ENCODE assay signal across 14 cellular contexts in the genomic region with DNA sequence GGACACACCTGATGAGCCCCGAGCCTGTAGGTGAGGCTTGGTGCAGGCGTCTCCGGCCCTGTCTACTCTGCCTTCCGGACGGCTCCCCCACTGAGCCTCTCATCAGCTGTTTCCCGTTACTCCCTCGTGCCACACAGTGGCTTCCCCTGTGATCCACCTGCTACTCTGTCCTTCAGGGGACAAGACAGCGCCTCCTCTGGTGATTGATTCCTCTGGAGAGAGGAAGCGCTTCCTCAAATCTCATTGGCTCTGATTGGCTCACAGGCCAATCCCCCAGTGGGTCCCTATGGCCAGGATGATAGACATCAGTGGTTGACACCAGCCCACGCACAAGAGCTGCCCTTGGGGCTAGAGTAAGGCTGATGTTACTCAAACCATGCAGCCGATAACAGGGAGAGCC. TPM values are rescaled to one million over a fixed set of nuclear protein-coding genes. Genes with fewer than 3 reads are reported as not detected.
A peak's percentile ranks its signal among the peaks of the same experiment; 100 is the strongest.
DNase-seq lines count a peak whose midpoint lies in the region; ATAC-seq, FAIRE-seq and TF ChIP-seq lines count a peak whose summit lies in the region.
"Had no signal": no experiment of that assay in that cellular context is flagged by ENCODE, and none has a peak within 500 bp of the region (broad histone marks: within the 10 kb centered on the region; RNA-seq: fewer than 3 reads in every experiment).

No MANE protein-coding gene starts in this region.

- H3K9me2 ChIP-seq in SK-N-SH: no peaks in the 10 kb centered on the region

- peaks cover 0 to 7% of the 10 kb centered on the region in 2 experiments; a peak in 1 of 4 replicates for H3K4me1 ChIP-seq in SK-N-SH (ENCODE audit: control insufficient read depth in 1 of 2, insufficient read depth in 2 of 2, low read depth in 1 of 2, low read length in 1 of 2)

- peak in 1 of 10 experiments; percentile 23 for DNase-seq in CD4-positive, alpha-beta T cell
- DNase-seq in H7: peak; percentile 84
- peak; percentile 52 for DNase-seq in SK-N-SH
- DNase-seq in iPS-NIHi7 (ENCODE audit: extremely low spot score): peak; percentile 70
- no peak for DNase-seq in activated CD4-positive, CD25-positive, alpha-beta regulatory T cell treated with anti-CD3 and anti-CD28 coated beads, Interleukin-2, amount 50 U/mL, for 72 hours
- DNase-seq in GM12891 (ENCODE audit: insufficient read length, low spot score): no peak
- DNase-seq in stimulated activated CD4-positive, alpha-beta T cell treated with anti-CD3 and anti-CD28 coated beads, Interleukin-2, amount 100 ng/mL, for 24 hours: no peak
- DNase-seq in NCI-H226: no peak
- DNase-seq: aorta; effector CD8-positive, alpha-beta T cell; NCI-H524; stimulated activated naive CD4-positive, alpha-beta T cell had no signal

- H3F3A ChIP-seq in SK-N-SH (replicated peaks; ENCODE audit: insufficient read depth): no peaks in the 10 kb centered on the region

- H3K36me3 ChIP-seq in H7 (replicated peaks; ENCODE audit: control insufficient read depth, insufficient read depth, low read length): peaks cover 2% of the 10 kb centered on the region
- H3K36me3 ChIP-seq in SK-N-SH (replicated peaks in 1 of 2; ENCODE audit: control insufficient read depth in 1 of 2, insufficient read depth in 2 of 2, low read length in 1 of 2): peaks cover 17 to 26% of the 10 kb centered on the region in 2 experiments

- H3K27me3 ChIP-seq in CD4-positive, alpha-beta T cell (ENCODE audit: control insufficient read depth, insufficient read depth, low read length): no peaks in the 10 kb centered on the region
- H3K27me3 ChIP-seq in H7 (ENCODE audit: control insufficient read depth, insufficient read depth, low read length): no peaks in the 10 kb centered on the region
- H3K27me3 ChIP-seq in SK-N-SH (ENCODE audit: insufficient read depth): no peaks in the 10 kb centered on the region
- H3K27me3 ChIP-seq: left lung had no signal

- H4K20me1 ChIP-seq in SK-N-SH (ENCODE audit: insufficient read depth): peaks cover 8% of the 10 kb centered on the region; the same call in 1 of the 2 replicates

- H3K36me3 Mint-ChIP-seq in CD4-positive, alpha-beta T cell (ENCODE audit: low read depth): peaks cover 67% of the 10 kb centered on the region

- H3K4me1 Mint-ChIP-seq in CD4-positive, alpha-beta T cell (ENCODE audit: low read depth): peaks cover 6% of the 10 kb centered on the region

- intact Hi-C loops in CD4-positive, alpha-beta T cell (cut with DNase I, micrococcal nuclease): no loop called here

- peaks cover 21% of the 10 kb centered on the region; the same call in 1 of the 2 replicates for H3K79me2 ChIP-seq in SK-N-SH (ENCODE audit: insufficient read depth)

- H3K27ac Mint-ChIP-seq in CD4-positive, alpha-beta T cell: peak overlapping the region; percentile 54

- no peak for TF ChIP-seq RAD21 in SK-N-SH (IDR thresholded peaks at IDR 0.05; ENCODE audit: low read length)

- no peak for TF ChIP-seq CTCF in CD4-positive, alpha-beta T cell (IDR thresholded peaks at IDR 0.05)
- TF ChIP-seq CTCF in SK-N-SH (IDR thresholded peaks at IDR 0.05): peak; percentile 28

- H3K27ac ChIP-seq in CD4-positive, alpha-beta T cell (ENCODE audit: low read depth, low read length): no peak overlapping the region
- H3K27ac ChIP-seq in SK-N-SH (ENCODE audit: low read depth in 2 of 2, low read length in 1 of 2): no peak overlapping the region
- H3K27ac ChIP-seq: left lung had no signal

- no peak overlapping the region for H3K4me3 ChIP-seq in H7 (ENCODE audit: insufficient read depth, low read depth, low read length)
- H3K4me3 ChIP-seq in SK-N-SH (ENCODE audit: low read depth in 2 of 2, low read length in 1 of 2): no peak overlapping the region
- H3K4me3 ChIP-seq: left lung had no signal

- WGBS in SK-N-SH (ENCODE audit: low lambda C conversion rate): 92% methylated on average over 9 of the region's 11 CpGs

- H3K9me3 Mint-ChIP-seq in CD4-positive, alpha-beta T cell: no peaks in the 10 kb centered on the region

- H2AFZ ChIP-seq in SK-N-SH (ENCODE audit: low read depth): no peak overlapping the region

- POLR2A ChIA-PET in CD4-positive, alpha-beta T cell (lab: Charles Lee): interaction anchor here (0.8 kb wide), 1 partner anchor 19 kb away, joined by 5 read pairs; no protein-coding TSS in a partner anchor
- POLR2A ChIA-PET in SK-N-SH (lab: Yijun Ruan, JAX): no interaction called here

- no peaks in the 10 kb centered on the region for H3K27me3 Mint-ChIP-seq in CD4-positive, alpha-beta T cell

- no peak overlapping the region for H3K9ac ChIP-seq in SK-N-SH

- TF ChIP-seq EP300 in SK-N-SH (IDR thresholded peaks at IDR 0.05; ENCODE audit: borderline replicate concordance in 1 of 2, low read depth in 1 of 2, low read length in 1 of 2): no peak

- no peak overlapping the region for H3K4me2 ChIP-seq in SK-N-SH

- TF ChIP-seq POLR2A in GM12891 (IDR thresholded peaks at IDR 0.05; ENCODE audit: low read depth, low read length): no peak

- no peak overlapping the region for H3K4me3 Mint-ChIP-seq in CD4-positive, alpha-beta T cell

- no peaks in the 10 kb centered on the region for H3K9me3 ChIP-seq in CD4-positive, alpha-beta T cell (ENCODE audit: control insufficient read depth, low read length)
- H3K9me3 ChIP-seq in SK-N-SH: no peaks in the 10 kb centered on the region
- H3K9me3 ChIP-seq: left lung had no signal

- no peak for FAIRE-seq in GM12891 (lab: Jason Lieb, UNC)
- FAIRE-seq: D721Med had no signal

- no peak for ATAC-seq in CD4-positive, alpha-beta T cell (ENCODE audit: poor library complexity)
- ATAC-seq: left lung had no signal

- CTCF ChIA-PET in CD4-positive, alpha-beta T cell (lab: Charles Lee): interaction anchor here (0.6 kb wide), 1 partner anchor 16 kb away, joined by 4 read pairs; no protein-coding TSS in a partner anchor
- CTCF ChIA-PET in SK-N-SH (lab: Yijun Ruan, JAX): interaction anchor here (0.6 to 1.5 kb wide), 8 partner anchors 14 to 543 kb away, joined by 3 to 4 read pairs (median 3); a partner anchor contains a TSS

TF ChIP-seq in SK-N-SH, 30 proteins besides CTCF, POLR2A, EP300 and RAD21:
- no peak for TF ChIP-seq MEF2A (IDR thresholded peaks at IDR 0.05; ENCODE audit: borderline replicate concordance, low read depth)
TF ChIP-seq in SK-N-SH: peak in this region for 0.

TF ChIP-seq in GM12891, 5 proteins besides CTCF, POLR2A, EP300 and RAD21:
- TF ChIP-seq POU2F2 (IDR thresholded peaks at IDR 0.05; ENCODE audit: low read depth, low read length) (no peak), SPI1 (IDR thresholded peaks at IDR 0.05; ENCODE audit: low read depth, low read length) (no peak), TAF1 (IDR thresholded peaks at IDR 0.05; ENCODE audit: low read depth, low read length) (no peak), POLR2AphosphoS5 (IDR thresholded peaks at IDR 0.05; ENCODE audit: low read depth, low read length) (no peak), PAX5 (IDR thresholded peaks at IDR 0.05; ENCODE audit: insufficient read depth, low read length, severe bottlenecking) (no peak)
TF ChIP-seq in GM12891: peak in this region for 0.

RNA-seq across cellular contexts. Expression of a gene that starts 24.0 kb away (rescaled TPM):
- total RNA-seq in CD4-positive, alpha-beta T cell: 100 to 1,000 TPM; 290 to 312 TPM
- total RNA-seq in H7 (2014; rRNA removed; shearing (Covaris generic)): 29.4 and 48.8 TPM in 2 replicates
- 53.5 and 57.5 TPM in 2 replicates for polyA plus RNA-seq in SK-N-SH (2012; rRNA removed)
- polyA plus RNA-seq in SK-N-SH (2012; cell fraction: cytosol; rRNA removed): 28.1 and 37.8 TPM in 2 replicates
- 265 and 299 TPM in 2 replicates for polyA plus RNA-seq in SK-N-SH (2012; cell fraction: nucleus; rRNA removed)
- 55.7 TPM for polyA plus RNA-seq in GM12891 (2012; ENCODE audit: low read depth, missing spikeins)

Comparison
In these comparisons a context has a peak if more than half of its experiments do, and no peak if none do; other contexts are left out.
1. DNase-seq: peak in H7 (single experiment), SK-N-SH (single experiment) and iPS-NIHi7 (single experiment); none in activated CD4-positive, CD25-positive, alpha-beta regulatory T cell treated with anti-CD3 and anti-CD28 coated beads, Interleukin-2, amount 50 U/mL, for 72 hours (single experiment), GM12891 (single experiment), stimulated activated CD4-positive, alpha-beta T cell treated with anti-CD3 and anti-CD28 coated beads, Interleukin-2, amount 100 ng/mL, for 24 hours (0 of 2) and NCI-H226 (single experiment).